In genomic region chr11:72102162-72102561, GRCh38 we compare ENCODE assay signal across 9 cellular contexts. TPM values are rescaled to one million over a fixed set of nuclear protein-coding genes. Genes with fewer than 3 reads are reported as not detected.
DNase-seq lines count a peak whose midpoint lies in the region; ATAC-seq and TF ChIP-seq lines count a peak whose summit lies in the region.
"Had no signal": no experiment of that assay in that cellular context is flagged by ENCODE, and none has a peak within 500 bp of the region (broad histone marks: within the 10 kb centered on the region; RNA-seq: fewer than 3 reads in every experiment).

No MANE protein-coding gene starts in this region.

- peaks cover 16% of the 10 kb centered on the region for H3K36me3 Mint-ChIP-seq in activated CD8-positive, alpha-beta T cell treated with anti-CD3 and anti-CD28 coated beads for 36 hours (ENCODE audit: low read depth)

- H3K27ac ChIP-seq in stomach = peak overlapping the region; percentile 14 to 97 (median 94)

- ATAC-seq in activated CD8-positive, alpha-beta T cell treated with anti-CD3 and anti-CD28 coated beads for 36 hours = no peak
- ATAC-seq in HG02642 (IDR thresholded peaks at IDR 0.05; ENCODE audit: poor library complexity, unreplicated experiment) (no peak), GM18907 (IDR thresholded peaks at IDR 0.05; ENCODE audit: unreplicated experiment) (no peak)

- H3K4me1 ChIP-seq in stomach = peaks cover 22 to 51% (median 45%) of the 10 kb centered on the region in 4 donors

- WGBS in stomach, 5 donors = 28 to 45% (median 42%) methylated on average over 4 of the region's 4 CpGs

- no peaks in the 10 kb centered on the region for H3K27me3 ChIP-seq in stomach

- no peaks in the 10 kb centered on the region for H3K9me3 ChIP-seq in stomach

- peaks cover 37% of the 10 kb centered on the region for H3K4me1 Mint-ChIP-seq in activated CD8-positive, alpha-beta T cell treated with anti-CD3 and anti-CD28 coated beads for 36 hours (ENCODE audit: low read depth)

- TF ChIP-seq POLR2A in stomach (IDR thresholded peaks at IDR 0.05) = no peak

- H3K27me3 Mint-ChIP-seq in activated CD8-positive, alpha-beta T cell treated with anti-CD3 and anti-CD28 coated beads for 36 hours = no peaks in the 10 kb centered on the region

- H3K36me3 ChIP-seq in stomach = peaks cover 22 to 40% (median 33%) of the 10 kb centered on the region in 4 donors

- no peak for TF ChIP-seq CTCF in activated CD8-positive, alpha-beta T cell treated with anti-CD3 and anti-CD28 coated beads for 36 hours (IDR thresholded peaks at IDR 0.05)
- no peak for TF ChIP-seq CTCF in stomach (IDR thresholded peaks at IDR 0.05)

- peak overlapping the region; percentile 95 for H3K4me3 ChIP-seq in iPS-11a (ENCODE audit: low read depth, low read length)
- peak overlapping the region; percentile 66 to 98 (median 82) for H3K4me3 ChIP-seq in stomach

- peak; percentile 14 for DNase-seq in NCI-H82 (lab: John Stamatoyannopoulos, UW)
- DNase-seq in NCI-H82 treated with DMSO at 0.1 percent for 48 hours (lab: John Stamatoyannopoulos, UW; ENCODE audit: unreplicated experiment) = no peak
- DNase-seq in activated CD8-positive, alpha-beta T cell treated with anti-CD3 and anti-CD28 coated beads for 36 hours = no peak
- no peak for DNase-seq in stomach
- DNase-seq in AG08396 (ENCODE audit: low spot score) = no peak
- DNase-seq: NK-92 treated with Interleukin-12 subunit alpha and Interleukin-12 subunit beta, amount 100 ng/mL, for 24 hours had no signal

- CTCF ChIA-PET in activated CD8-positive, alpha-beta T cell treated with anti-CD3 and anti-CD28 coated beads for 36 hours (lab: Charles Lee) = interaction anchor here (0.9 to 15.1 kb wide), 7 partner anchors 10 to 82 kb away, joined by 3 to 278 read pairs (median 4); partner anchors contain the start of gene ANAPC15

- no peak for TF ChIP-seq EP300 in stomach (IDR thresholded peaks at IDR 0.05)

- H3K27ac Mint-ChIP-seq in activated CD8-positive, alpha-beta T cell treated with anti-CD3 and anti-CD28 coated beads for 36 hours = peak overlapping the region; percentile 96

- no peaks in the 10 kb centered on the region for H3K9me3 Mint-ChIP-seq in activated CD8-positive, alpha-beta T cell treated with anti-CD3 and anti-CD28 coated beads for 36 hours

- H3K4me3 Mint-ChIP-seq in activated CD8-positive, alpha-beta T cell treated with anti-CD3 and anti-CD28 coated beads for 36 hours = peak overlapping the region; percentile 95

- POLR2A ChIA-PET in activated CD8-positive, alpha-beta T cell treated with anti-CD3 and anti-CD28 coated beads for 36 hours (lab: Charles Lee) = interaction anchor here (0.6 to 2.7 kb wide), 10 partner anchors 9 to 174 kb away, joined by 3 to 6 read pairs (median 4); partner anchors contain the start of genes ANAPC15 and XNDC1N

- intact Hi-C loops in activated CD8-positive, alpha-beta T cell treated with anti-CD3 and anti-CD28 coated beads for 36 hours (cut with micrococcal nuclease) = no loop called here
- intact Hi-C loops in stomach (cut with DNase I; ENCODE audit: low total_unique reads) = no loop called here

RNA-seq across cellular contexts. Expression of gene LAMTOR1, which starts 0.9 kb away (rescaled TPM):
- 10 to 100 TPM; 50.3 to 52.4 TPM for total RNA-seq in activated CD8-positive, alpha-beta T cell treated with anti-CD3 and anti-CD28 coated beads for 36 hours
- total RNA-seq in stomach = 100 to 1,000 TPM in 2 of 5 donors, 10 to 100 TPM in 2, 1 to 10 TPM in 1; 3.5 to 121 (median 88.4) TPM
- polyA plus RNA-seq in stomach = 100 to 1,000 TPM in 2 of 3 donors, 10 to 100 TPM in 1; 88.6 to 159 (median 153) TPM

RNA-seq across cellular contexts. Expression of gene TOMT, which starts 3.6 kb away (rescaled TPM):
- total RNA-seq in activated CD8-positive, alpha-beta T cell treated with anti-CD3 and anti-CD28 coated beads for 36 hours = not detected
- not detected for total RNA-seq in stomach
- not detected for polyA plus RNA-seq in stomach

RNA-seq across cellular contexts. Expression of gene ANAPC15, which starts 10.3 kb away (rescaled TPM):
- total RNA-seq in activated CD8-positive, alpha-beta T cell treated with anti-CD3 and anti-CD28 coated beads for 36 hours = 10 to 100 TPM; 66.0 to 67.4 TPM
- 10 to 100 TPM; 13.3 to 74.1 (median 17.0) TPM for total RNA-seq in stomach
- polyA plus RNA-seq in stomach = 10 to 100 TPM; 56.4 to 79.1 (median 74.8) TPM

RNA-seq across cellular contexts. Expression of gene LRRC51, which starts 21.5 kb away (rescaled TPM):
- total RNA-seq in activated CD8-positive, alpha-beta T cell treated with anti-CD3 and anti-CD28 coated beads for 36 hours = 1 to 10 TPM; 7.0 to 7.7 TPM
- 1 to 10 TPM in 2 of 5 donors, not detected in 3; 2.0 to 4.8 TPM for total RNA-seq in stomach
- polyA plus RNA-seq in stomach = 1 to 10 TPM; 5.8 to 7.9 (median 6.8) TPM

RNA-seq across cellular contexts. Expression of gene NUMA1, which starts 21.8 kb away (rescaled TPM):
- total RNA-seq in activated CD8-positive, alpha-beta T cell treated with anti-CD3 and anti-CD28 coated beads for 36 hours = 100 to 1,000 TPM; 165 to 169 TPM
- total RNA-seq in stomach = 100 to 1,000 TPM; 161 to 619 (median 285) TPM
- polyA plus RNA-seq in stomach = 100 to 1,000 TPM in 1 of 3 donors, 10 to 100 TPM in 2; 84.2 to 115 (median 92.1) TPM
